8 cellular contexts compared by ENCODE assay signal in genomic region chr22:39520054-39520873, GRCh38. TPM values are rescaled to one million over a fixed set of nuclear protein-coding genes. Genes with fewer than 3 reads are reported as not detected.
DNase-seq lines count a peak whose midpoint lies in the region; ATAC-seq, FAIRE-seq and TF ChIP-seq lines count a peak whose summit lies in the region.

TSS of gene ATF4 (plus strand) at chr22:39520562. CDS start at chr22:39521446, 884 bp downstream.

- H3K4me3 ChIP-seq in adrenal gland, result peak within 1 kb of the TSS; percentile 76 to 100 (median 92)

- intact Hi-C loops in adrenal gland (cut with DNase I) (loop anchor here in 1 of 2 donors (10.0 kb wide), 2 partner anchors 175 to 345 kb away; partner anchors contain the start of gene SYNGR1), cardiac septum (cut with DNase I) (loop anchor here (1.0 to 10.0 kb wide), 3 partner anchors 18 to 645 kb away; partner anchors contain the start of genes CBX6, MIEF1 and RPL3)

- H3K36me3 Mint-ChIP-seq in type B pancreatic cell, result peaks cover 42% of the 10 kb centered on the region

- DNase-seq in GM12892 (ENCODE audit: insufficient read length) (peak; percentile 99), NCI-H146 (lab: John Stamatoyannopoulos, UW) (peak; percentile 97), T-helper 1 cell (peak; percentile 92 to 99 (median 95)), adrenal gland (peak; percentile 97 to 99 (median 99)), cardiac septum (ENCODE audit: low spot score) (peak; percentile 98), pons (ENCODE audit: low spot score) (peak; percentile 92), type B pancreatic cell (ENCODE audit: extremely low spot score, unreplicated experiment) (peak; percentile 95)

- no peaks in the 10 kb centered on the region for H3K27me3 ChIP-seq in adrenal gland

- peaks cover 33 to 50% of the 10 kb centered on the region in 2 donors for H3K4me1 ChIP-seq in adrenal gland (replicated peaks in 1 of 2)

- H3K4me3 Mint-ChIP-seq in type B pancreatic cell, result peak within 1 kb of the TSS; percentile 100

- peaks cover 0 to 43% of the 10 kb centered on the region in 2 donors for H3K36me3 ChIP-seq in adrenal gland (replicated peaks in 1 of 2)

- 0 to 2% (median 1%) methylated on average over 13 to 74 of the region's 74 CpGs for WGBS in adrenal gland, 4 donors

- H3K4me1 Mint-ChIP-seq in type B pancreatic cell (ENCODE audit: unreplicated experiment), result peaks cover 46% of the 10 kb centered on the region

- H3K27ac Mint-ChIP-seq in type B pancreatic cell, result peak within 1 kb of the TSS; percentile 100

- no peak for TF ChIP-seq CTCF in adrenal gland (IDR thresholded peaks at IDR 0.05)
- no peak for TF ChIP-seq CTCF in type B pancreatic cell (conservative IDR thresholded peaks at IDR 0.05)

- peak; percentile 80 for ATAC-seq in HG02852 (IDR thresholded peaks at IDR 0.05; ENCODE audit: unreplicated experiment)

- H3K27ac ChIP-seq in adrenal gland, result peak within 1 kb of the TSS; percentile 94 to 99 (median 98)

- no peaks in the 10 kb centered on the region for H3K9me3 ChIP-seq in adrenal gland (replicated peaks in 1 of 3)

- peak; percentile 98 for FAIRE-seq in GM12892 (lab: Jason Lieb, UNC)

- H3K9me3 Mint-ChIP-seq in type B pancreatic cell, result no peaks in the 10 kb centered on the region

- TF ChIP-seq POLR2A in GM12892 (IDR thresholded peaks at IDR 0.05; ENCODE audit: low read depth, low read length) (peak; percentile 94; the same call in 1 of the 2 replicates), adrenal gland (IDR thresholded peaks at IDR 0.05) (peak; percentile 97 to 98)

- peaks cover 4% of the 10 kb centered on the region for H3K27me3 Mint-ChIP-seq in type B pancreatic cell

RNA-seq across cellular contexts. Expression of gene ATF4, which starts in this region (rescaled TPM):
- 330 TPM for polyA plus RNA-seq in GM12892 (2012; ENCODE audit: missing spikeins)
- 100 to 1,000 TPM; 207 to 498 (median 324) TPM for total RNA-seq in adrenal gland
- polyA plus RNA-seq in adrenal gland, result 1,000 to 10,000 TPM in 2 of 3 donors, 100 to 1,000 TPM in 1; 619 to 1,513 (median 1,039) TPM
- 177 TPM for total RNA-seq in cardiac septum
- total RNA-seq in type B pancreatic cell (ENCODE audit: low replicate concordance), result 315 and 398 TPM in 2 replicates

Comparison
In these comparisons a context has a peak if more than half of its experiments do, and no peak if none do; other contexts are left out.
1. Peak in every context shown above with its lines: DNase-seq, ATAC-seq, H3K4me3 ChIP-seq and H3K27ac ChIP-seq.